Comparison of ENCODE assay signal across 16 cellular contexts in genomic region chr11:85746640-85747039, GRCh38.
"Had no signal": no experiment of that assay in that cellular context is flagged by ENCODE, and none has a peak within 500 bp of the region (broad histone marks: within the 10 kb centered on the region; RNA-seq: fewer than 3 reads in every experiment).

No MANE protein-coding gene starts in this region.

- H3K27ac ChIP-seq: epithelial cell of prostate, gastroesophageal sphincter, heart right ventricle, uterus had no signal

- H3K9me3 Mint-ChIP-seq: naive thymus-derived CD8-positive, alpha-beta T cell; stimulated activated memory B cell treated with anti-CD40 and anti-IgM and Interleukin-4, amounts not matched to agents 10 μg/mL and 1 μg/mL and 100 μg/mL, for 72 hours; T-helper 2 cell treated with Interferon-gamma antibody and Interleukin-4, amounts not matched to agents 5 μg/mL and 100 μg/mL, for 36 hours had no signal

- H3K9me3 ChIP-seq: gastroesophageal sphincter, heart right ventricle, mucosa of descending colon, uterus had no signal

- H3K4me1 Mint-ChIP-seq: stimulated activated memory B cell treated with anti-CD40 and anti-IgM and Interleukin-4, amounts not matched to agents 10 μg/mL and 1 μg/mL and 100 μg/mL, for 72 hours had no signal

- H3K27me3 ChIP-seq: gastroesophageal sphincter, heart right ventricle, uterus had no signal

- ATAC-seq: gastroesophageal sphincter; heart right ventricle; mucosa of descending colon; naive thymus-derived CD8-positive, alpha-beta T cell; stimulated activated memory B cell treated with anti-CD40 and anti-IgM and Interleukin-4, amounts not matched to agents 10 μg/mL and 1 μg/mL and 100 μg/mL, for 72 hours had no signal

- H3K27me3 Mint-ChIP-seq: activated CD4-positive, alpha-beta T cell treated with anti-CD3 and anti-CD28 coated beads, Interleukin-2, amount 10 ng/mL, durations not matched to agents 7 days and 5 days; naive thymus-derived CD8-positive, alpha-beta T cell had no signal

- H3K4me3 Mint-ChIP-seq: activated CD4-positive, alpha-beta T cell treated with anti-CD3 and anti-CD28 coated beads, Interleukin-2, amount 10 ng/mL, durations not matched to agents 7 days and 5 days; stimulated activated memory B cell treated with anti-CD40 and anti-IgM and Interleukin-4, amounts not matched to agents 10 μg/mL and 1 μg/mL and 100 μg/mL, for 72 hours had no signal

- H3K36me3 Mint-ChIP-seq: stimulated activated memory B cell treated with anti-CD40 and anti-IgM and Interleukin-4, amounts not matched to agents 10 μg/mL and 1 μg/mL and 100 μg/mL, for 72 hours had no signal

- H3K4me1 ChIP-seq: gastroesophageal sphincter, uterus had no signal

- DNase-seq: activated CD4-positive, alpha-beta T cell treated with anti-CD3 and anti-CD28 coated beads, Interleukin-2, amount 10 ng/mL, durations not matched to agents 7 days and 5 days; activated CD4-positive, CD25-positive, alpha-beta regulatory T cell; activated naive CD4-positive, alpha-beta T cell treated with Interleukin-2 at 50 U/mL for 16 hours; anterior cingulate cortex; dermis blood vessel endothelial cell; heart right ventricle; mucosa of descending colon; naive thymus-derived CD8-positive, alpha-beta T cell; posterior cingulate gyrus; retina; stimulated activated CD4-positive, alpha-beta T cell treated with anti-CD3 and anti-CD28 coated beads, Interleukin-12 subunit alpha, Interleukin-12 subunit beta, amount 100 ng/mL, for 4 hours; uterus had no signal

- H3K27ac Mint-ChIP-seq: activated CD4-positive, alpha-beta T cell treated with anti-CD3 and anti-CD28 coated beads, Interleukin-2, amount 10 ng/mL, durations not matched to agents 7 days and 5 days; stimulated activated memory B cell treated with anti-CD40 and anti-IgM and Interleukin-4, amounts not matched to agents 10 μg/mL and 1 μg/mL and 100 μg/mL, for 72 hours had no signal

- H3K4me3 ChIP-seq: gastroesophageal sphincter, heart right ventricle, mucosa of descending colon, uterus had no signal

- H3K36me3 ChIP-seq: gastroesophageal sphincter, uterus had no signal
